In genomic region chr10:13099666-13100348, GRCh38 we compare ENCODE assay signal across 8 cellular contexts. TPM values are rescaled to one million over a fixed set of nuclear protein-coding genes. Genes with fewer than 3 reads are reported as not detected.
DNase-seq lines count a peak whose midpoint lies in the region; ATAC-seq and TF ChIP-seq lines count a peak whose summit lies in the region.

Gene OPTN (plus strand): TSS chr10:13100163. CDS start chr10:13109123, 8,960 bp downstream.

- H3K4me1 ChIP-seq in DOHH2 (ENCODE audit: control insufficient read depth, low read length): peaks cover 15% of the 10 kb centered on the region
- peaks cover 20% of the 10 kb centered on the region for H3K4me1 ChIP-seq in SJSA1 (replicated peaks)

- no peaks in the 10 kb centered on the region for H3K79me2 ChIP-seq in DOHH2 (ENCODE audit: control insufficient read depth, low read length)

- H3K4me3 ChIP-seq in DOHH2 (ENCODE audit: low read length): peak within 1 kb of the TSS; percentile 60
- H3K4me3 ChIP-seq in Jurkat, Clone E6-1 (ENCODE audit: low read length): peak within 1 kb of the TSS; percentile 65
- peak within 1 kb of the TSS; percentile 98 for H3K4me3 ChIP-seq in SJSA1

- TF ChIP-seq CTCF in DOHH2 (IDR thresholded peaks at IDR 0.05; ENCODE audit: low read depth, low read length, poor library complexity, severe bottlenecking): peak; percentile 78

- H3K27me3 ChIP-seq in DOHH2 (ENCODE audit: control insufficient read depth, low read length) (peaks cover 33% of the 10 kb centered on the region), SJSA1 (replicated peaks) (no peaks in the 10 kb centered on the region)

- H3K4me2 ChIP-seq in DOHH2 (ENCODE audit: low read length): peak within 1 kb of the TSS; percentile 67

- no peaks in the 10 kb centered on the region for H3K9me2 ChIP-seq in DOHH2 (replicated peaks; ENCODE audit: control insufficient read depth, low read length)

- peak within 1 kb of the TSS; percentile 88 for H3K4me3 Mint-ChIP-seq in activated naive CD4-positive, alpha-beta T cell treated with anti-CD3 and anti-CD28 coated beads, Interleukin-2, amount 10 ng/mL, durations not matched to agents 7 days and 5 days

- CTCF ChIA-PET in activated naive CD4-positive, alpha-beta T cell treated with anti-CD3 and anti-CD28 coated beads, Interleukin-2, amount 10 ng/mL, durations not matched to agents 7 days and 5 days (lab: Charles Lee): interaction anchor here (0.6 to 1.4 kb wide), 13 partner anchors 8 to 892 kb away, joined by 3 to 7 read pairs (median 3); partner anchors contain the start of gene MCM10

- peaks cover 27% of the 10 kb centered on the region for H3K36me3 Mint-ChIP-seq in activated naive CD4-positive, alpha-beta T cell treated with anti-CD3 and anti-CD28 coated beads, Interleukin-2, amount 10 ng/mL, durations not matched to agents 7 days and 5 days

- no peaks in the 10 kb centered on the region for H4K20me1 ChIP-seq in DOHH2 (ENCODE audit: control insufficient read depth, insufficient read depth, low read depth, low read length)

- H3K9me3 ChIP-seq in DOHH2 (ENCODE audit: control insufficient read depth, insufficient read depth, low read length) (no peaks in the 10 kb centered on the region), SJSA1 (replicated peaks) (no peaks in the 10 kb centered on the region)

- H3K27me3 Mint-ChIP-seq in activated naive CD4-positive, alpha-beta T cell treated with anti-CD3 and anti-CD28 coated beads, Interleukin-2, amount 10 ng/mL, durations not matched to agents 7 days and 5 days: peaks cover 15% of the 10 kb centered on the region

- H3K27ac Mint-ChIP-seq in activated naive CD4-positive, alpha-beta T cell treated with anti-CD3 and anti-CD28 coated beads, Interleukin-2, amount 10 ng/mL, durations not matched to agents 7 days and 5 days: peak within 1 kb of the TSS; percentile 98

- H3K36me3 ChIP-seq in DOHH2 (ENCODE audit: control insufficient read depth, low read length) (no peaks in the 10 kb centered on the region), SJSA1 (peaks cover 19% of the 10 kb centered on the region)

- H3K4me1 Mint-ChIP-seq in activated naive CD4-positive, alpha-beta T cell treated with anti-CD3 and anti-CD28 coated beads, Interleukin-2, amount 10 ng/mL, durations not matched to agents 7 days and 5 days: peaks cover 54% of the 10 kb centered on the region

- peak; percentile 42 for DNase-seq in Jurkat, Clone E6-1 (ENCODE audit: low read depth, low spot score)
- peak; percentile 85 to 95 for DNase-seq in SJSA1 (ENCODE audit: low read depth in 1 of 2, low spot score in 2 of 2)
- peak; percentile 84 for DNase-seq in activated naive CD4-positive, alpha-beta T cell treated with anti-CD3 and anti-CD28 coated beads, Interleukin-2, amount 10 ng/mL, durations not matched to agents 7 days and 5 days
- peak; percentile 83 for DNase-seq in globus pallidus (ENCODE audit: low spot score)
- DNase-seq in occipital lobe (lab: John Stamatoyannopoulos, UW): peak; percentile 82

- no peak within 1 kb of the TSS for H3K27ac ChIP-seq in DOHH2 (ENCODE audit: low read depth, low read length)
- peak within 1 kb of the TSS; percentile 90 for H3K27ac ChIP-seq in SJSA1
- H3K27ac ChIP-seq in temporal lobe (ENCODE audit: low read depth, low read length): peak within 1 kb of the TSS; percentile 97

- H3K9me3 Mint-ChIP-seq in activated naive CD4-positive, alpha-beta T cell treated with anti-CD3 and anti-CD28 coated beads, Interleukin-2, amount 10 ng/mL, durations not matched to agents 7 days and 5 days: no peaks in the 10 kb centered on the region

- no peaks in the 10 kb centered on the region for H3F3A ChIP-seq in DOHH2 (ENCODE audit: control insufficient read depth, insufficient read depth)

- ATAC-seq in GM21529 (IDR thresholded peaks at IDR 0.05; ENCODE audit: unreplicated experiment): peak; percentile 60

RNA-seq across cellular contexts. Expression of gene OPTN, which starts in this region (rescaled TPM):
- polyA plus RNA-seq in Jurkat, Clone E6-1 (2012; ENCODE audit: insufficient read depth, insufficient read length): 10.8 TPM
- total RNA-seq in SJSA1 (2014; rRNA removed; shearing (Covaris generic)): 39.7 and 52.0 TPM in 2 replicates
- total RNA-seq in occipital lobe (73.3 TPM), temporal lobe (62.9 TPM)
